Comparison of ENCODE assay signal across 15 cellular contexts in genomic region chr4:1406946-1407656, GRCh38. TPM values are rescaled to one million over a fixed set of nuclear protein-coding genes. Genes with fewer than 3 reads are reported as not detected.
DNase-seq lines count a peak whose midpoint lies in the region; ATAC-seq, FAIRE-seq and TF ChIP-seq lines count a peak whose summit lies in the region.
"Had no signal": no experiment of that assay in that cellular context is flagged by ENCODE, and none has a peak within 500 bp of the region (broad histone marks: within the 10 kb centered on the region; RNA-seq: fewer than 3 reads in every experiment).

No MANE protein-coding gene starts in this region.

- no peak overlapping the region for H3K4me2 ChIP-seq in endothelial cell of umbilical vein (ENCODE audit: insufficient read depth, low read length)
- H3K4me2 ChIP-seq: hepatocyte had no signal

- no peaks in the 10 kb centered on the region for H3K36me3 ChIP-seq in H7 (replicated peaks; ENCODE audit: control insufficient read depth, insufficient read depth, low read length)
- H3K36me3 ChIP-seq in endothelial cell of umbilical vein (ENCODE audit: control insufficient read depth in 2 of 2, extremely low read depth in 1 of 2, insufficient read depth in 2 of 2, low read length in 2 of 2), result no peaks in the 10 kb centered on the region
- H3K36me3 ChIP-seq: breast epithelium had no signal

- POLR2A ChIA-PET in endothelial cell of umbilical vein (lab: Charles Lee), result no interaction called here

- CTCF ChIA-PET in activated naive CD4-positive, alpha-beta T cell treated with anti-CD3 and anti-CD28 coated beads, Interleukin-2, amount 10 ng/mL, durations not matched to agents 7 days and 5 days (lab: Charles Lee), result no interaction called here
- CTCF ChIA-PET in activated naive CD4-positive, alpha-beta T cell treated with anti-CD3 and anti-CD28 coated beads for 36 hours (lab: Charles Lee), result no interaction called here
- CTCF ChIA-PET in endothelial cell of umbilical vein (lab: Charles Lee), result no interaction called here

- H3K4me3 Mint-ChIP-seq in activated naive CD4-positive, alpha-beta T cell treated with anti-CD3 and anti-CD28 coated beads, Interleukin-2, amount 10 ng/mL, durations not matched to agents 7 days and 5 days, result no peak overlapping the region
- no peak overlapping the region for H3K4me3 Mint-ChIP-seq in activated naive CD4-positive, alpha-beta T cell treated with anti-CD3 and anti-CD28 coated beads for 36 hours
- peak overlapping the region; percentile 60 to 72 for H3K4me3 Mint-ChIP-seq in stimulated activated naive B cell treated with anti-CD40 and anti-IgM and Interleukin-4, amounts not matched to agents 10 μg/mL and 1 μg/mL and 100 μg/mL, for 72 hours

- peak overlapping the region; percentile 73 for H3K27ac Mint-ChIP-seq in activated naive CD4-positive, alpha-beta T cell treated with anti-CD3 and anti-CD28 coated beads, Interleukin-2, amount 10 ng/mL, durations not matched to agents 7 days and 5 days
- H3K27ac Mint-ChIP-seq in activated naive CD4-positive, alpha-beta T cell treated with anti-CD3 and anti-CD28 coated beads for 36 hours, result no peak overlapping the region
- peak overlapping the region; percentile 96 for H3K27ac Mint-ChIP-seq in stimulated activated naive B cell treated with anti-CD40 and anti-IgM and Interleukin-4, amounts not matched to agents 10 μg/mL and 1 μg/mL and 100 μg/mL, for 72 hours

- dilution Hi-C loops in endothelial cell of umbilical vein (cut with MboI; ENCODE audit: extremely low pct_ligation_motif_present, low sequenced_read_pairs), result no loop called here

- H3K9me3 ChIP-seq in endothelial cell of umbilical vein (replicated peaks; ENCODE audit: control insufficient read depth, insufficient read depth, low read length), result no peaks in the 10 kb centered on the region
- H3K9me3 ChIP-seq: breast epithelium had no signal

- H3K79me2 ChIP-seq in endothelial cell of umbilical vein (ENCODE audit: control insufficient read depth, insufficient read depth, low read length), result no peaks in the 10 kb centered on the region
- H3K79me2 ChIP-seq: hepatocyte had no signal

- no peak overlapping the region for H3K27ac ChIP-seq in endothelial cell of umbilical vein (ENCODE audit: insufficient read depth, low read depth, low read length)
- H3K27ac ChIP-seq: breast epithelium, hepatocyte had no signal

- H3K36me3 Mint-ChIP-seq in activated naive CD4-positive, alpha-beta T cell treated with anti-CD3 and anti-CD28 coated beads, Interleukin-2, amount 10 ng/mL, durations not matched to agents 7 days and 5 days, result peaks cover 7% of the 10 kb centered on the region
- no peaks in the 10 kb centered on the region for H3K36me3 Mint-ChIP-seq in activated naive CD4-positive, alpha-beta T cell treated with anti-CD3 and anti-CD28 coated beads for 36 hours (ENCODE audit: low read depth)
- peaks cover 4 to 10% of the 10 kb centered on the region in 2 donors for H3K36me3 Mint-ChIP-seq in stimulated activated naive B cell treated with anti-CD40 and anti-IgM and Interleukin-4, amounts not matched to agents 10 μg/mL and 1 μg/mL and 100 μg/mL, for 72 hours

- no peak overlapping the region for H3K9ac ChIP-seq in endothelial cell of umbilical vein (replicated peaks; ENCODE audit: extremely low read depth, insufficient read depth, low read length)

- H3K4me3 ChIP-seq in H7 (ENCODE audit: insufficient read depth, low read depth, low read length) (no peak overlapping the region), endothelial cell of umbilical vein (replicated peaks in 1 of 3; ENCODE audit: insufficient read depth in 1 of 3, low read depth in 1 of 3, low read length in 3 of 3) (no peak overlapping the region)
- H3K4me3 ChIP-seq: hepatocyte had no signal

- H3K4me1 Mint-ChIP-seq in activated naive CD4-positive, alpha-beta T cell treated with anti-CD3 and anti-CD28 coated beads, Interleukin-2, amount 10 ng/mL, durations not matched to agents 7 days and 5 days, result peaks cover 2% of the 10 kb centered on the region
- H3K4me1 Mint-ChIP-seq in activated naive CD4-positive, alpha-beta T cell treated with anti-CD3 and anti-CD28 coated beads for 36 hours (ENCODE audit: low read depth), result peaks cover 9% of the 10 kb centered on the region
- H3K4me1 Mint-ChIP-seq in stimulated activated naive B cell treated with anti-CD40 and anti-IgM and Interleukin-4, amounts not matched to agents 10 μg/mL and 1 μg/mL and 100 μg/mL, for 72 hours, result peaks cover 14 to 45% of the 10 kb centered on the region in 2 donors

- FAIRE-seq in endothelial cell of umbilical vein (lab: Jason Lieb, UNC) (no peak), HTR-8/SVneo (lab: Jason Lieb, UNC) (no peak)

- H3K9me1 ChIP-seq in endothelial cell of umbilical vein (replicated peaks; ENCODE audit: control insufficient read depth, extremely low read depth, insufficient read depth, low read length), result no peaks in the 10 kb centered on the region

- peaks cover 73% of the 10 kb centered on the region for H3K27me3 ChIP-seq in H7 (ENCODE audit: control insufficient read depth, insufficient read depth, low read length)
- H3K27me3 ChIP-seq in endothelial cell of umbilical vein (ENCODE audit: control insufficient read depth in 2 of 2, insufficient read depth in 2 of 2, low read length in 2 of 2), result peaks cover 36 to 65% of the 10 kb centered on the region in 2 experiments

- no peaks in the 10 kb centered on the region for H4K20me1 ChIP-seq in endothelial cell of umbilical vein (replicated peaks; ENCODE audit: control insufficient read depth, extremely low read depth, insufficient read depth, low read length)

- no peak for TF ChIP-seq CTCF in endothelial cell of umbilical vein (IDR thresholded peaks at IDR 0.05; ENCODE audit: extremely low read depth in 1 of 2, insufficient read depth in 1 of 2, low read depth in 1 of 2, low read length in 2 of 2)

- no peak for TF ChIP-seq POLR2A in endothelial cell of umbilical vein (IDR thresholded peaks at IDR 0.05; ENCODE audit: low read depth, low read length)

- H3K4me1 ChIP-seq in endothelial cell of umbilical vein (ENCODE audit: control insufficient read depth, extremely low read depth, insufficient read depth, low read length), result no peaks in the 10 kb centered on the region
- H3K4me1 ChIP-seq: breast epithelium had no signal

- H3K9me3 Mint-ChIP-seq in activated naive CD4-positive, alpha-beta T cell treated with anti-CD3 and anti-CD28 coated beads, Interleukin-2, amount 10 ng/mL, durations not matched to agents 7 days and 5 days, result peaks cover 2% of the 10 kb centered on the region
- H3K9me3 Mint-ChIP-seq in activated naive CD4-positive, alpha-beta T cell treated with anti-CD3 and anti-CD28 coated beads for 36 hours, result no peaks in the 10 kb centered on the region
- peaks cover 0 to 1% of the 10 kb centered on the region in 2 donors for H3K9me3 Mint-ChIP-seq in stimulated activated naive B cell treated with anti-CD40 and anti-IgM and Interleukin-4, amounts not matched to agents 10 μg/mL and 1 μg/mL and 100 μg/mL, for 72 hours

- H2AFZ ChIP-seq in endothelial cell of umbilical vein (ENCODE audit: low read depth, low read length), result no peak overlapping the region
- H2AFZ ChIP-seq: hepatocyte had no signal

- peaks cover 96% of the 10 kb centered on the region for H3K27me3 Mint-ChIP-seq in activated naive CD4-positive, alpha-beta T cell treated with anti-CD3 and anti-CD28 coated beads, Interleukin-2, amount 10 ng/mL, durations not matched to agents 7 days and 5 days
- H3K27me3 Mint-ChIP-seq in activated naive CD4-positive, alpha-beta T cell treated with anti-CD3 and anti-CD28 coated beads for 36 hours (ENCODE audit: low read depth), result peaks cover 50% of the 10 kb centered on the region
- H3K27me3 Mint-ChIP-seq in stimulated activated naive B cell treated with anti-CD40 and anti-IgM and Interleukin-4, amounts not matched to agents 10 μg/mL and 1 μg/mL and 100 μg/mL, for 72 hours, result peaks cover 62 to 74% of the 10 kb centered on the region in 2 donors

- no TSS peak for BruUV-seq in endothelial cell of umbilical vein (replicated peaks; lab: Mats Ljungman, UMichigan)

- no peak for ATAC-seq in stimulated activated naive B cell treated with anti-CD40 and anti-IgM and Interleukin-4, amounts not matched to agents 10 μg/mL and 1 μg/mL and 100 μg/mL, for 72 hours (replicated peaks)
- no peak for ATAC-seq in GM19455 (IDR thresholded peaks at IDR 0.05; ENCODE audit: unreplicated experiment)

- intact Hi-C loops in activated naive CD4-positive, alpha-beta T cell treated with anti-CD3 and anti-CD28 coated beads for 36 hours (cut with micrococcal nuclease), result loop anchor here (10.0 kb wide), 1 partner anchor 108 kb away; no protein-coding TSS in a partner anchor
- intact Hi-C loops in endothelial cell of umbilical vein (cut with micrococcal nuclease), result no loop called here

- no peak for DNase-seq in activated naive CD4-positive, alpha-beta T cell treated with anti-CD3 and anti-CD28 coated beads, Interleukin-2, amount 10 ng/mL, durations not matched to agents 7 days and 5 days
- no peak for DNase-seq in activated naive CD4-positive, alpha-beta T cell treated with anti-CD3 and anti-CD28 coated beads for 36 hours
- DNase-seq in H7, result peak; percentile 67
- DNase-seq in endothelial cell of umbilical vein (ENCODE audit: low read depth, low spot score), result no peak
- no peak for DNase-seq in stimulated activated naive B cell treated with anti-CD40 and anti-IgM and Interleukin-4, amounts not matched to agents 10 μg/mL and 1 μg/mL and 100 μg/mL, for 72 hours
- DNase-seq in kidney glomerular epithelial cell (lab: John Stamatoyannopoulos, UW), result no peak
- no peak for DNase-seq in HTR-8/SVneo (ENCODE audit: insufficient read length, low spot score)
- DNase-seq: activated CD4-positive, alpha-beta T cell treated with anti-CD3 and anti-CD28 coated beads for 48 hours; activated naive CD4-positive, alpha-beta T cell; KG1; NCI-H2171 treated with DMSO at 0.1 percent for 48 hours had no signal

TF ChIP-seq in endothelial cell of umbilical vein, 7 proteins besides CTCF, POLR2A, EP300 and RAD21:
- TF ChIP-seq FOS (IDR thresholded peaks at IDR 0.05; ENCODE audit: borderline replicate concordance, insufficient read depth, low read length) (no peak), EZH2 (IDR thresholded peaks at IDR 0.05; ENCODE audit: borderline replicate concordance, low read depth, low read length, severe bottlenecking) (peak; percentile 44)

RNA-seq across cellular contexts. Expression of gene NKX1-1, which starts 0.9 kb away (rescaled TPM):
- not detected for total RNA-seq in activated naive CD4-positive, alpha-beta T cell treated with anti-CD3 and anti-CD28 coated beads for 36 hours
- not detected in 2 replicates for total RNA-seq in H7 (2014; rRNA removed; shearing (Covaris generic))
- not detected in 2 replicates for total RNA-seq in endothelial cell of umbilical vein
- not detected in 2 replicates for polyA plus RNA-seq in endothelial cell of umbilical vein
- polyA plus RNA-seq in endothelial cell of umbilical vein (2011; cell fraction: cytosol; rRNA removed), result not detected in 2 replicates
- polyA plus RNA-seq in endothelial cell of umbilical vein (2011; cell fraction: nucleus; rRNA removed), result not detected in 2 replicates
- polyA plus RNA-seq in endothelial cell of umbilical vein (2012), result not detected in 2 replicates
- not detected in 2 replicates for polyA minus RNA-seq in endothelial cell of umbilical vein
- polyA minus RNA-seq in endothelial cell of umbilical vein (2011; cell fraction: cytosol; rRNA and poly(A)+ RNA removed), result not detected
- polyA minus RNA-seq in endothelial cell of umbilical vein (2011; cell fraction: nucleus; rRNA and poly(A)+ RNA removed), result not detected in 2 replicates
- total RNA-seq: breast epithelium, hepatocyte, pulmonary artery endothelial cell had no signal
- polyA plus RNA-seq: hepatocyte had no signal

Comparison
In these comparisons a context has a peak if more than half of its experiments do, and no peak if none do; other contexts are left out.
1. H3K4me3 Mint-ChIP-seq: peak in stimulated activated naive B cell treated with anti-CD40 and anti-IgM and Interleukin-4, amounts not matched to agents 10 μg/mL and 1 μg/mL and 100 μg/mL, for 72 hours (2 of 2); none in activated naive CD4-positive, alpha-beta T cell treated with anti-CD3 and anti-CD28 coated beads, Interleukin-2, amount 10 ng/mL, durations not matched to agents 7 days and 5 days (single experiment) and activated naive CD4-positive, alpha-beta T cell treated with anti-CD3 and anti-CD28 coated beads for 36 hours (single experiment).